In genomic region chr2:120867290-120868231, GRCh38 we compare ENCODE assay signal across 8 cellular contexts.
DNase-seq lines count a peak whose midpoint lies in the region; ATAC-seq lines count a peak whose summit lies in the region.

No MANE protein-coding gene starts in this region.

- DNase-seq in GM03348 (ENCODE audit: low spot score) (peak; percentile 95), right cardiac atrium (peak; percentile 89 to 94 (median 92)), putamen (ENCODE audit: low spot score) (peak; percentile 36), CD1c-positive myeloid dendritic cell (ENCODE audit: extremely low spot score) (no peak), NCI-H446 treated with DMSO at 0.1 percent for 48 hours (lab: John Stamatoyannopoulos, UW) (no peak)

- no peaks in the 10 kb centered on the region for H3K27me3 ChIP-seq in right cardiac atrium (ENCODE audit: control insufficient read depth, insufficient read depth)

- H3K27ac ChIP-seq in angular gyrus (ENCODE audit: low read depth, low read length) (peak overlapping the region; percentile 27), right cardiac atrium (ENCODE audit: low read length) (peak overlapping the region; percentile 54)

- no peaks in the 10 kb centered on the region for H3K9me3 ChIP-seq in right cardiac atrium (ENCODE audit: control insufficient read depth, low read length)

- intact Hi-C loops in right cardiac atrium (cut with DNase I): no loop called here

- H3K4me3 ChIP-seq in right cardiac atrium (ENCODE audit: low read length): peak overlapping the region; percentile 8

- ATAC-seq in right cardiac atrium: peak; percentile 88 to 89
- no peak for ATAC-seq in HG03159 (IDR thresholded peaks at IDR 0.05; ENCODE audit: unreplicated experiment)
- ATAC-seq in GM18498 (IDR thresholded peaks at IDR 0.05; ENCODE audit: unreplicated experiment): no peak

- H3K4me1 ChIP-seq in right cardiac atrium (ENCODE audit: control insufficient read depth, insufficient read depth, low read length): no peaks in the 10 kb centered on the region

- WGBS in right cardiac atrium: 14% methylated on average over 54 of the region's 54 CpGs

Comparison
In these comparisons a context has a peak if more than half of its experiments do, and no peak if none do; other contexts are left out.
1. DNase-seq: peak in GM03348 (single experiment), right cardiac atrium (3 of 3) and putamen (single experiment); none in CD1c-positive myeloid dendritic cell (single experiment) and NCI-H446 treated with DMSO at 0.1 percent for 48 hours (single experiment).
2. ATAC-seq: peak in right cardiac atrium (2 of 2); none in HG03159 (single experiment) and GM18498 (single experiment).